ENCODE assay signal across 10 cellular contexts in genomic region chr14:103801459-103801858, GRCh38. TPM values are rescaled to one million over a fixed set of nuclear protein-coding genes. Genes with fewer than 3 reads are reported as not detected.
DNase-seq lines count a peak whose midpoint lies in the region; ATAC-seq lines count a peak whose summit lies in the region.
"Had no signal": no experiment of that assay in that cellular context is flagged by ENCODE, and none has a peak within 500 bp of the region (broad histone marks: within the 10 kb centered on the region; RNA-seq: fewer than 3 reads in every experiment).

No MANE protein-coding gene starts in this region.

- H3K36me3 Mint-ChIP-seq in activated T-cell treated with anti-CD3 and anti-CD28 coated beads, Interleukin-2, amount 50 U/mL, for 24 hours (ENCODE audit: low read depth), result peaks cover 2% of the 10 kb centered on the region
- peaks cover 3% of the 10 kb centered on the region for H3K36me3 Mint-ChIP-seq in T-cell

- H3K9me3 Mint-ChIP-seq in activated T-cell treated with anti-CD3 and anti-CD28 coated beads, Interleukin-2, amount 50 U/mL, for 24 hours, result no peaks in the 10 kb centered on the region
- no peaks in the 10 kb centered on the region for H3K9me3 Mint-ChIP-seq in T-cell

- no peaks in the 10 kb centered on the region for H3K27me3 Mint-ChIP-seq in activated T-cell treated with anti-CD3 and anti-CD28 coated beads, Interleukin-2, amount 50 U/mL, for 24 hours
- no peaks in the 10 kb centered on the region for H3K27me3 Mint-ChIP-seq in T-cell

- DNase-seq in Ammon's horn (ENCODE audit: low spot score) (peak; percentile 46), HS-5 (ENCODE audit: low read depth) (peak; percentile 90), amniotic epithelial cell (ENCODE audit: low read depth) (peak; percentile 82), left colon (no peak), NCI-H82 treated with DMSO at 0.1 percent for 48 hours (lab: John Stamatoyannopoulos, UW; ENCODE audit: unreplicated experiment) (no peak), T-cell (no peak)
- no peak for DNase-seq in activated T-cell treated with anti-CD3 and anti-CD28 coated beads, Interleukin-2, amount 50 U/mL, for 24 hours
- DNase-seq: activated T-cell treated with anti-CD3 and anti-CD28 coated beads for 4 hours, DND-41 had no signal

- CTCF ChIA-PET in T-cell (lab: Charles Lee), result interaction anchor here in 1 of 2 donors (0.6 kb wide), 1 partner anchor 11 kb away, joined by 8 read pairs; no protein-coding TSS in a partner anchor

- POLR2A ChIA-PET in T-cell (lab: Charles Lee), result interaction anchor here in 1 of 2 donors (0.5 kb wide), 1 partner anchor 209 kb away, joined by 3 read pairs; no protein-coding TSS in a partner anchor

- peak; percentile 94 for ATAC-seq in left colon
- no peak for ATAC-seq in GM19324 (IDR thresholded peaks at IDR 0.05; ENCODE audit: low FRiP score, unreplicated experiment)
- no peak for ATAC-seq in T-cell (replicated peaks in 1 of 4)

- H3K4me3 Mint-ChIP-seq in activated T-cell treated with anti-CD3 and anti-CD28 coated beads, Interleukin-2, amount 50 U/mL, for 24 hours, result no peak overlapping the region
- H3K4me3 Mint-ChIP-seq in T-cell, result no peak overlapping the region

- intact Hi-C loops in left colon (cut with DNase I, micrococcal nuclease), result loop anchor here in 1 of 2 donors (10.0 kb wide), 1 partner anchor 173 kb away; no protein-coding TSS in a partner anchor

- H3K27ac Mint-ChIP-seq in activated T-cell treated with anti-CD3 and anti-CD28 coated beads, Interleukin-2, amount 50 U/mL, for 24 hours, result no peak overlapping the region
- H3K27ac Mint-ChIP-seq in T-cell, result no peak overlapping the region

- peaks cover 14% of the 10 kb centered on the region for H3K4me1 Mint-ChIP-seq in activated T-cell treated with anti-CD3 and anti-CD28 coated beads, Interleukin-2, amount 50 U/mL, for 24 hours (ENCODE audit: low read depth)
- peaks cover under 1 to 20% (median 5%) of the 10 kb centered on the region in 3 donors for H3K4me1 Mint-ChIP-seq in T-cell

RNA-seq across cellular contexts. Expression of gene PPP1R13B, which starts 45.9 kb away (rescaled TPM):
- total RNA-seq in left colon (10 to 100 TPM; 52.9 to 67.2 TPM), T-cell (10 to 100 TPM; 23.8 to 32.4 (median 29.9) TPM)

Comparison
In these comparisons a context has a peak if more than half of its experiments do, and no peak if none do; other contexts are left out.
1. DNase-seq: peak in Ammon's horn (single experiment), HS-5 (single experiment) and amniotic epithelial cell (single experiment); none in left colon (0 of 2), NCI-H82 treated with DMSO at 0.1 percent for 48 hours (single experiment), activated T-cell treated with anti-CD3 and anti-CD28 coated beads, Interleukin-2, amount 50 U/mL, for 24 hours (single experiment) and T-cell (0 of 34).